Comparison of ENCODE assay signal across 22 cellular contexts in genomic region chr1:231413749-231414082, GRCh38. TPM values are rescaled to one million over a fixed set of nuclear protein-coding genes. Genes with fewer than 3 reads are reported as not detected.
DNase-seq lines count a peak whose midpoint lies in the region; ATAC-seq and TF ChIP-seq lines count a peak whose summit lies in the region.
"Had no signal": no experiment of that assay in that cellular context is flagged by ENCODE, and none has a peak within 500 bp of the region (broad histone marks: within the 10 kb centered on the region; RNA-seq: fewer than 3 reads in every experiment).

No MANE protein-coding gene starts in this region.

- no peak overlapping the region for H3K27ac Mint-ChIP-seq in T-helper 1 cell treated with Interleukin-12 subunit alpha and Interleukin-12 subunit beta and Interleukin-4 antibody, amounts not matched to agents 30 μg/mL and 1 μg/mL, for 36 hours
- peak overlapping the region in 1 of 7 donors; percentile 72 for H3K27ac Mint-ChIP-seq in CD4-positive, alpha-beta memory T cell

- no peaks in the 10 kb centered on the region for H3K9me3 ChIP-seq in CD4-positive, alpha-beta memory T cell (ENCODE audit: control insufficient read depth in 1 of 2, low read length in 2 of 2)
- H3K9me3 ChIP-seq in neutrophil = no peaks in the 10 kb centered on the region
- H3K9me3 ChIP-seq: body of pancreas, colonic mucosa, prostate gland, upper lobe of left lung had no signal

- H3K27me3 ChIP-seq in CD4-positive, alpha-beta memory T cell (ENCODE audit: insufficient read depth, low read length) = no peaks in the 10 kb centered on the region
- H3K27me3 ChIP-seq in neutrophil = no peaks in the 10 kb centered on the region
- H3K27me3 ChIP-seq: body of pancreas, colonic mucosa, foreskin keratinocyte, upper lobe of left lung had no signal

- TF ChIP-seq CTCF in neutrophil (IDR thresholded peaks at IDR 0.05) = no peak

- CTCF ChIA-PET in CD4-positive, alpha-beta memory T cell (lab: Charles Lee; ENCODE audit: partially characterized antibody) = no interaction called here

- H3K27ac ChIP-seq in CD4-positive, alpha-beta memory T cell (ENCODE audit: low read depth, low read length) = no peak overlapping the region
- H3K27ac ChIP-seq in caudate nucleus (ENCODE audit: low read depth, low read length) = peak overlapping the region; percentile 28
- peak overlapping the region; percentile 57 for H3K27ac ChIP-seq in neutrophil
- H3K27ac ChIP-seq: body of pancreas, colonic mucosa, foreskin keratinocyte, prostate gland, upper lobe of left lung had no signal

- DNase-seq in T-helper 1 cell (no peak), caudate nucleus (lab: John Stamatoyannopoulos, UW) (no peak), mesenteric fat pad (ENCODE audit: low spot score) (no peak)
- no peak for DNase-seq in CD4-positive, alpha-beta memory T cell
- DNase-seq in stimulated activated CD4-positive, alpha-beta T cell treated with anti-CD3 and anti-CD28 coated beads, Interleukin-1b, Interleukin-23, amount 100 ng/mL, for 48 hours = no peak
- DNase-seq: 8988T; body of pancreas; colonic mucosa; DMS79; effector memory CD4-positive, alpha-beta T cell; foreskin keratinocyte; midbrain; NCI-H1694; NCI-H2171 treated with DMSO at 0.1 percent for 48 hours; NCI-H524 treated with DMSO at 0.1 percent for 48 hours; T-helper 9 cell; upper lobe of left lung had no signal

- H3K36me3 ChIP-seq in CD4-positive, alpha-beta memory T cell (ENCODE audit: insufficient read depth, low read length) = no peaks in the 10 kb centered on the region
- H3K36me3 ChIP-seq in neutrophil = peaks cover 20% of the 10 kb centered on the region
- H3K36me3 ChIP-seq: colonic mucosa, prostate gland, upper lobe of left lung had no signal

- intact Hi-C loops in CD4-positive, alpha-beta memory T cell (cut with micrococcal nuclease) = no loop called here

- POLR2A ChIA-PET in CD4-positive, alpha-beta memory T cell (lab: Charles Lee; ENCODE audit: partially characterized antibody) = interaction anchor here (1.0 kb wide), 1 partner anchor 8 kb away, joined by 3 read pairs; the partner anchor contains the start of gene EGLN1

- ATAC-seq in HG02678 (IDR thresholded peaks at IDR 0.05; ENCODE audit: unreplicated experiment) = no peak
- ATAC-seq: body of pancreas, foreskin keratinocyte had no signal

- H3K4me1 ChIP-seq in CD4-positive, alpha-beta memory T cell (ENCODE audit: insufficient read depth, low read length) = peaks cover 97% of the 10 kb centered on the region
- peaks cover 75 to 86% of the 10 kb centered on the region in 2 experiments for H3K4me1 ChIP-seq in neutrophil (ENCODE audit: control insufficient read depth in 1 of 2, insufficient read depth in 1 of 2, low read depth in 1 of 2, low read length in 1 of 2)

- no peak overlapping the region for H3K4me3 ChIP-seq in CD4-positive, alpha-beta memory T cell (ENCODE audit: low read length in 2 of 2)
- no peak overlapping the region for H3K4me3 ChIP-seq in neutrophil (ENCODE audit: low read depth in 1 of 2, low read length in 1 of 2)
- H3K4me3 ChIP-seq: body of pancreas, colonic mucosa, prostate gland, skin epidermis, upper lobe of left lung had no signal

- H3K36me3 Mint-ChIP-seq in T-helper 1 cell treated with Interleukin-12 subunit alpha and Interleukin-12 subunit beta and Interleukin-4 antibody, amounts not matched to agents 30 μg/mL and 1 μg/mL, for 36 hours (ENCODE audit: low read depth) = peaks cover 37% of the 10 kb centered on the region
- peaks cover 12 to 29% of the 10 kb centered on the region in 2 donors for H3K36me3 Mint-ChIP-seq in CD4-positive, alpha-beta memory T cell

- no peaks in the 10 kb centered on the region for H3K27me3 Mint-ChIP-seq in T-helper 1 cell treated with Interleukin-12 subunit alpha and Interleukin-12 subunit beta and Interleukin-4 antibody, amounts not matched to agents 30 μg/mL and 1 μg/mL, for 36 hours (ENCODE audit: low read depth)
- no peaks in the 10 kb centered on the region for H3K27me3 Mint-ChIP-seq in CD4-positive, alpha-beta memory T cell

- peak overlapping the region; percentile 29 for H3K4me3 Mint-ChIP-seq in T-helper 1 cell treated with Interleukin-12 subunit alpha and Interleukin-12 subunit beta and Interleukin-4 antibody, amounts not matched to agents 30 μg/mL and 1 μg/mL, for 36 hours
- H3K4me3 Mint-ChIP-seq in CD4-positive, alpha-beta memory T cell = peak overlapping the region in 6 of 8 donors; percentile 15 to 72 (median 53)

- peaks cover 50% of the 10 kb centered on the region for H3K4me1 Mint-ChIP-seq in T-helper 1 cell treated with Interleukin-12 subunit alpha and Interleukin-12 subunit beta and Interleukin-4 antibody, amounts not matched to agents 30 μg/mL and 1 μg/mL, for 36 hours (ENCODE audit: low read depth)
- peaks cover 49 to 60% (median 53%) of the 10 kb centered on the region in 4 donors for H3K4me1 Mint-ChIP-seq in CD4-positive, alpha-beta memory T cell

- H3K9me3 Mint-ChIP-seq in T-helper 1 cell treated with Interleukin-12 subunit alpha and Interleukin-12 subunit beta and Interleukin-4 antibody, amounts not matched to agents 30 μg/mL and 1 μg/mL, for 36 hours = no peaks in the 10 kb centered on the region
- H3K9me3 Mint-ChIP-seq in CD4-positive, alpha-beta memory T cell = no peaks in the 10 kb centered on the region

RNA-seq across cellular contexts. Expression of gene EGLN1, which starts 8.4 kb away (rescaled TPM):
- total RNA-seq in CD4-positive, alpha-beta memory T cell = 10 to 100 TPM; 23.5 to 29.3 TPM
- polyA plus RNA-seq in CD4-positive, alpha-beta memory T cell = 10 to 100 TPM; 26.0 to 32.1 TPM
- 32.3 TPM for total RNA-seq in mesenteric fat pad
